Comparison of ENCODE assay signal across 8 cellular contexts in the genomic region with DNA sequence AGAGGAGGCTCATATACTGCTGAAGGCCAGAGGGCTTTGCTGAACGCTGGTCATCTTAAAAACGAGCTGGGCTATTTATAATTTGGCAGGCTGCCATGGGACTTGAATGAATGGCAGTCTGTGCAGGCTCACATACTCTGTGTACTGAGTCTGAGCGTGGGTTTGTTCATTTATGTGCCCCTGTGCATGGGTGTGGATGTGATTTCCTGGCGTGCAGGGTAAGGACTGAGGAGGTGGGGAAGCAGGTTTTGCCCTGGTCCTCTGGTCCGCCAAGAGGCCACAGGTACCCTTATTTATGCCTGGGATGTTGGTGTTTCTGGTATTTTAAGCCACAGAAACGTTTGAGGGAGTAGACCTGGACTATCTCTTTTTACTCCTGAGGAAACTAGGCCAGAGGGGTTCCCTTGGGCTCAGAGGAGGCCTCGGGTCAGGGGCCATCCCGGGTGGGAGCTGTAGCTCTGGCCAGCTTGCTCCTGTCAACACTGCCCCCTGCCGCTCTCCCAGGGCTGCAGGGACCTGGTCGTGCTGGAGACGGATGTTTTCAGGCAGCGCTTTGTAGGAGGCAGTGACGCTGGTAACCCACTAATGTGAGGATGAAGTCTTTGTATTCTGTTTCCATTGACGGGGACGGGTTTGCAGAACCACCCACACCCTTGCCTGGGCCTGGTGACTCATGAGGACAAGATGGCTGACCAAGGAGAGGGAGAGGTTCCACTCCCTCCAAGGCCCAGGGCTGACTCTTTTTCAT.
DNase-seq lines count a peak whose midpoint lies in the region; ATAC-seq and TF ChIP-seq lines count a peak whose summit lies in the region.

No MANE protein-coding gene starts in this region.

- ATAC-seq in HG03354 (IDR thresholded peaks at IDR 0.05; ENCODE audit: poor library complexity, severe bottlenecking, unreplicated experiment), result peak; percentile 65
- no peak for ATAC-seq in HG03521 (IDR thresholded peaks at IDR 0.05; ENCODE audit: unreplicated experiment)

- H3K9me3 Mint-ChIP-seq in activated naive CD4-positive, alpha-beta T cell treated with anti-CD3 and anti-CD28 coated beads, Interleukin-2, amount 10 ng/mL, durations not matched to agents 7 days and 5 days, result no peaks in the 10 kb centered on the region
- H3K9me3 Mint-ChIP-seq in osteocyte (ENCODE audit: unreplicated experiment), result no peaks in the 10 kb centered on the region

- peaks cover 6% of the 10 kb centered on the region for H3K36me3 Mint-ChIP-seq in activated naive CD4-positive, alpha-beta T cell treated with anti-CD3 and anti-CD28 coated beads, Interleukin-2, amount 10 ng/mL, durations not matched to agents 7 days and 5 days
- no peaks in the 10 kb centered on the region for H3K36me3 Mint-ChIP-seq in osteocyte (ENCODE audit: unreplicated experiment)

- TF ChIP-seq CTCF in osteocyte (IDR thresholded peaks at IDR 0.05), result peak; percentile 73

- H3K4me1 Mint-ChIP-seq in activated naive CD4-positive, alpha-beta T cell treated with anti-CD3 and anti-CD28 coated beads, Interleukin-2, amount 10 ng/mL, durations not matched to agents 7 days and 5 days, result peaks cover 52% of the 10 kb centered on the region
- H3K4me1 Mint-ChIP-seq in osteocyte (ENCODE audit: unreplicated experiment), result peaks cover 99% of the 10 kb centered on the region

- peak overlapping the region; percentile 76 for H3K27ac Mint-ChIP-seq in activated naive CD4-positive, alpha-beta T cell treated with anti-CD3 and anti-CD28 coated beads, Interleukin-2, amount 10 ng/mL, durations not matched to agents 7 days and 5 days
- H3K27ac Mint-ChIP-seq in osteocyte (ENCODE audit: unreplicated experiment), result peak overlapping the region; percentile 88

- no peak overlapping the region for H3K4me3 Mint-ChIP-seq in activated naive CD4-positive, alpha-beta T cell treated with anti-CD3 and anti-CD28 coated beads, Interleukin-2, amount 10 ng/mL, durations not matched to agents 7 days and 5 days
- peak overlapping the region; percentile 21 for H3K4me3 Mint-ChIP-seq in osteocyte (ENCODE audit: unreplicated experiment)

- no peaks in the 10 kb centered on the region for H3K27me3 Mint-ChIP-seq in activated naive CD4-positive, alpha-beta T cell treated with anti-CD3 and anti-CD28 coated beads, Interleukin-2, amount 10 ng/mL, durations not matched to agents 7 days and 5 days
- no peaks in the 10 kb centered on the region for H3K27me3 Mint-ChIP-seq in osteocyte (ENCODE audit: unreplicated experiment)

- in situ Hi-C loops in G401 (cut with HindIII; ENCODE audit: low sequenced_read_pairs), result no loop called here

- CTCF ChIA-PET in activated naive CD4-positive, alpha-beta T cell treated with anti-CD3 and anti-CD28 coated beads, Interleukin-2, amount 10 ng/mL, durations not matched to agents 7 days and 5 days (lab: Charles Lee), result interaction anchor here (0.7 to 3.8 kb wide), 24 partner anchors 9 to 231 kb away, joined by 3 to 80 read pairs (median 4); no protein-coding TSS in a partner anchor

- H3K27ac ChIP-seq in temporal lobe (ENCODE audit: low read depth, low read length), result peak overlapping the region; percentile 75

- DNase-seq in G401 (ENCODE audit: low spot score) (peak; percentile 86), SHP77 (lab: John Stamatoyannopoulos, UW) (peak; percentile 68 to 80), foreskin melanocyte (peak; percentile 95), osteocyte (ENCODE audit: extremely low spot score, unreplicated experiment) (peak; percentile 91)
- peak; percentile 65 for DNase-seq in activated naive CD4-positive, alpha-beta T cell treated with anti-CD3 and anti-CD28 coated beads, Interleukin-2, amount 10 ng/mL, durations not matched to agents 7 days and 5 days
